In the genomic region with DNA sequence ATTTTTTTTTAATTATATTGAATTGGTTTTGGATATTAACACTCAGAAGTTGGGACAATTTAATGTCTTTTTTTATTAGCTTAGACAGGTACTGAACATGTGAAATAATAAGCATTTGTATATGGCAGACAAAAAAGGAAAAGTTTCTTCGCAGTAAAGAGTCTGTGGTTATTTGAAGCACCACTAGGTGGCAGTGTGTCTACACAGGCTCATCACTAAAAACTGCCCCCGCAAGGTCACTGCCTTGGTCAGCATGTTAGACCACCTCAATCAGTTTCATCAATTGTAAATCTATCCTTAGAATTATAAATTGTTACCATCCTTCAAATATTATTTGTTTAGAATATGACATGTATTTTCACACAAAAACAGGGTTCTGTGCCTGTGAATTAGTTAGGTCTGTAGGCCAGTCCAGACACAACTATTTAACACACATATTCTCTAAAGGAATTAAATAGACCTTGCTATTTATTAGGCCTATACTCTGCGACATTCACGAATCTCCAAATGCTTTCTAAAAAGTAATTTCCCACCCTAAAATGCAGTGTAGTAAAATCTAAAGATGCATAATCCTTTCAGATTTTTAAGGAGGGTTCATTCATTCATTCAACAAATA, we compare ENCODE assay signal across 8 cellular contexts. TPM values are rescaled to one million over a fixed set of nuclear protein-coding genes. Genes with fewer than 3 reads are reported as not detected.
DNase-seq lines count a peak whose midpoint lies in the region; FAIRE-seq and TF ChIP-seq lines count a peak whose summit lies in the region.

No MANE protein-coding gene starts in this region.

- H3K9me3 ChIP-seq in HEK293 (ENCODE audit: control insufficient read depth, insufficient read depth, low read depth, low read length) (no peaks in the 10 kb centered on the region), endothelial cell of umbilical vein (replicated peaks; ENCODE audit: control insufficient read depth, insufficient read depth, low read length) (no peaks in the 10 kb centered on the region), trophoblast cell (ENCODE audit: insufficient read depth, low read depth, low read length) (no peaks in the 10 kb centered on the region)

- H3K9ac ChIP-seq in endothelial cell of umbilical vein (replicated peaks; ENCODE audit: extremely low read depth, insufficient read depth, low read length) (no peak overlapping the region), trophoblast cell (ENCODE audit: low read length) (no peak overlapping the region)

- no peak overlapping the region for H3K27ac ChIP-seq in HEK293 (ENCODE audit: extremely low read depth, low read depth, low read length)
- no peak overlapping the region for H3K27ac ChIP-seq in endothelial cell of umbilical vein (ENCODE audit: insufficient read depth, low read depth, low read length)
- H3K27ac ChIP-seq in trophoblast cell (ENCODE audit: low read depth, low read length) = no peak overlapping the region

- H3K79me2 ChIP-seq in endothelial cell of umbilical vein (ENCODE audit: control insufficient read depth, insufficient read depth, low read length) (no peaks in the 10 kb centered on the region), trophoblast cell (ENCODE audit: control insufficient read depth, insufficient read depth, low read length, poor library complexity) (no peaks in the 10 kb centered on the region)

- no peak overlapping the region for H3K18ac ChIP-seq in trophoblast cell (ENCODE audit: low read length)

- POLR2A ChIA-PET in AG04449 (lab: Yijun Ruan, JAX) = no interaction called here
- POLR2A ChIA-PET in HEK293 (lab: Yijun Ruan, JAX) = no interaction called here
- POLR2A ChIA-PET in endothelial cell of umbilical vein (lab: Charles Lee) = no interaction called here

- H2AFZ ChIP-seq in endothelial cell of umbilical vein (ENCODE audit: low read depth, low read length) (no peak overlapping the region), trophoblast cell (ENCODE audit: insufficient read depth, low read length, poor library complexity) (no peak overlapping the region)

- H3K4me1 ChIP-seq in HEK293 (ENCODE audit: control insufficient read depth, insufficient read depth, low read length) (no peaks in the 10 kb centered on the region), endothelial cell of umbilical vein (ENCODE audit: control insufficient read depth, extremely low read depth, insufficient read depth, low read length) (no peaks in the 10 kb centered on the region), trophoblast cell (ENCODE audit: control insufficient read depth in 1 of 2, insufficient read depth in 2 of 2, low read length in 2 of 2) (no peaks in the 10 kb centered on the region)

- no peak overlapping the region for H4K8ac ChIP-seq in trophoblast cell (ENCODE audit: low read depth, low read length)

- no peak overlapping the region for H4K12ac ChIP-seq in trophoblast cell (ENCODE audit: low read depth, low read length)

- H2BK120ac ChIP-seq in trophoblast cell (ENCODE audit: insufficient read depth, low read length, poor library complexity) = no peak overlapping the region

- H3K4ac ChIP-seq in trophoblast cell (ENCODE audit: low read depth, low read length) = no peak overlapping the region

- peak; percentile 79 for FAIRE-seq in endothelial cell of umbilical vein (lab: Jason Lieb, UNC)

- CTCF ChIA-PET in AG04449 (lab: Yijun Ruan, JAX) = interaction anchor here (0.8 to 1.7 kb wide), 9 partner anchors 9 to 101 kb away, joined by 3 to 7 read pairs (median 4); partner anchors contain the start of gene PNLIPRP3
- CTCF ChIA-PET in HEK293 (lab: Yijun Ruan, JAX) = interaction anchor here (0.5 to 2.8 kb wide), 21 partner anchors 9 to 1395 kb away, joined by 3 to 19 read pairs (median 4); partner anchors contain the start of gene PNLIPRP3
- CTCF ChIA-PET in endothelial cell of umbilical vein (lab: Charles Lee) = no interaction called here

- no TSS peak for BruUV-seq in endothelial cell of umbilical vein (replicated peaks; lab: Mats Ljungman, UMichigan)

- intact Hi-C loops in endothelial cell of umbilical vein (cut with micrococcal nuclease) (loop anchor here (1.0 kb wide), 2 partner anchors 46 to 77 kb away; no protein-coding TSS in a partner anchor), lower leg skin (cut with DNase I; ENCODE audit: low total_unique reads) (no loop called here)

- no peak overlapping the region for H3K4me2 ChIP-seq in endothelial cell of umbilical vein (ENCODE audit: insufficient read depth, low read length)
- H3K4me2 ChIP-seq in trophoblast cell (ENCODE audit: low read length) = no peak overlapping the region

- DNase-seq in AG04449 (ENCODE audit: low read depth, low spot score) = no peak
- peak; percentile 44 for DNase-seq in GM03348 (ENCODE audit: low spot score)
- DNase-seq in NCI-H2227 treated with DMSO at 0.1 percent for 48 hours (lab: John Stamatoyannopoulos, UW) = peak; percentile 2
- DNase-seq in endothelial cell of umbilical vein (ENCODE audit: low read depth, low spot score) = peak; percentile 21
- DNase-seq in trophoblast cell = peak; percentile 9 to 63
- DNase-seq in activated effector memory CD4-positive, alpha-beta T cell treated with anti-CD3 and anti-CD28 coated beads, Interleukin-2, amount 50 U/mL, for 16 hours = no peak
- no peak for DNase-seq in lower leg skin (ENCODE audit: low spot score in 2 of 2)

- H3K36me3 ChIP-seq in HEK293 (ENCODE audit: control insufficient read depth in 2 of 2, insufficient read depth in 1 of 2, low read length in 2 of 2) (no peaks in the 10 kb centered on the region), endothelial cell of umbilical vein (ENCODE audit: control insufficient read depth in 2 of 2, extremely low read depth in 1 of 2, insufficient read depth in 2 of 2, low read length in 2 of 2) (no peaks in the 10 kb centered on the region), trophoblast cell (ENCODE audit: control insufficient read depth in 1 of 2, insufficient read depth in 2 of 2, low read length in 2 of 2) (no peaks in the 10 kb centered on the region)

- no peaks in the 10 kb centered on the region for H3K79me1 ChIP-seq in trophoblast cell (ENCODE audit: low read length)

- no peaks in the 10 kb centered on the region for H3K9me1 ChIP-seq in endothelial cell of umbilical vein (replicated peaks; ENCODE audit: control insufficient read depth, extremely low read depth, insufficient read depth, low read length)

- H2AK5ac ChIP-seq in trophoblast cell (ENCODE audit: low read length) = no peak overlapping the region

- no peak overlapping the region for H4K91ac ChIP-seq in trophoblast cell (ENCODE audit: low read depth, low read length)

- no peak overlapping the region for H3K14ac ChIP-seq in trophoblast cell (ENCODE audit: low read length)

- dilution Hi-C loops in endothelial cell of umbilical vein (cut with MboI; ENCODE audit: extremely low pct_ligation_motif_present, low sequenced_read_pairs) = no loop called here

- TF ChIP-seq POLR2A in endothelial cell of umbilical vein (IDR thresholded peaks at IDR 0.05; ENCODE audit: low read depth, low read length) (no peak), lower leg skin (IDR thresholded peaks at IDR 0.05) (no peak)

- no peak overlapping the region for H3K23ac ChIP-seq in trophoblast cell (ENCODE audit: low read length)

- no peaks in the 10 kb centered on the region for H4K20me1 ChIP-seq in endothelial cell of umbilical vein (replicated peaks; ENCODE audit: control insufficient read depth, extremely low read depth, insufficient read depth, low read length)

- H3K4me3 ChIP-seq in AG04449 (ENCODE audit: low read depth, low read length) = no peak overlapping the region
- no peak overlapping the region for H3K4me3 ChIP-seq in HEK293 (ENCODE audit: low read depth, low read length)
- H3K4me3 ChIP-seq in endothelial cell of umbilical vein (replicated peaks in 1 of 3; ENCODE audit: insufficient read depth in 1 of 3, low read depth in 1 of 3, low read length in 3 of 3) = no peak overlapping the region
- H3K4me3 ChIP-seq in trophoblast cell (ENCODE audit: low read depth, low read length) = no peak overlapping the region
- no peak overlapping the region for H3K4me3 ChIP-seq in lower leg skin (ENCODE audit: low read depth, poor library complexity, severe bottlenecking)

- no peaks in the 10 kb centered on the region for H3K27me3 ChIP-seq in endothelial cell of umbilical vein (ENCODE audit: control insufficient read depth in 2 of 2, insufficient read depth in 2 of 2, low read length in 2 of 2)
- no peaks in the 10 kb centered on the region for H3K27me3 ChIP-seq in trophoblast cell (ENCODE audit: insufficient read depth, low read length)

- no peak overlapping the region for H2BK12ac ChIP-seq in trophoblast cell (ENCODE audit: low read length)

- H2BK5ac ChIP-seq in trophoblast cell (ENCODE audit: low read depth, low read length, poor library complexity) = no peak overlapping the region

- peak; percentile 72 for TF ChIP-seq CTCF in AG04449 (IDR thresholded peaks at IDR 0.05; ENCODE audit: insufficient read depth, low read length, missing control alignments)
- TF ChIP-seq CTCF in HEK293 (tag by site-specific recombination; IDR thresholded peaks at IDR 0.05) = peak; percentile 57; the same call in 1 of the 2 replicates
- peak; percentile 55 to 68 for TF ChIP-seq CTCF in endothelial cell of umbilical vein (IDR thresholded peaks at IDR 0.05; ENCODE audit: extremely low read depth in 1 of 2, insufficient read depth in 1 of 2, low read depth in 1 of 2, low read length in 2 of 2)
- no peak for TF ChIP-seq CTCF in lower leg skin (IDR thresholded peaks at IDR 0.05)

- no CpG with 5 or more reads among the region's 4 CpGs for WGBS in trophoblast cell (ENCODE audit: extremely low coverage, insufficient coverage, insufficient read length)
- WGBS in lower leg skin, 2 donors = 59 to 63% methylated on average over 4 of the region's 4 CpGs

TF ChIP-seq in endothelial cell of umbilical vein, 7 proteins besides CTCF, POLR2A, EP300 and RAD21 (continues in another document):
- TF ChIP-seq GATA2 (IDR thresholded peaks at IDR 0.05; ENCODE audit: insufficient read depth, insufficient read length, low read depth, low read length) = no peak
- TF ChIP-seq MYC (IDR thresholded peaks at IDR 0.05; ENCODE audit: low read depth, low read length) = no peak
- no peak for TF ChIP-seq JUN (IDR thresholded peaks at IDR 0.05; ENCODE audit: borderline replicate concordance, insufficient read depth, insufficient read length, low read depth)
- no peak for TF ChIP-seq MAX (IDR thresholded peaks at IDR 0.05; ENCODE audit: insufficient read depth, insufficient read length)

RNA-seq across cellular contexts. Expression of gene PNLIPRP3, which starts 17.0 kb away (rescaled TPM):
- not detected in 2 replicates for total RNA-seq in endothelial cell of umbilical vein
- not detected in 2 replicates for polyA plus RNA-seq in endothelial cell of umbilical vein
- not detected in 2 replicates for polyA plus RNA-seq in endothelial cell of umbilical vein (2011; cell fraction: cytosol; rRNA removed)
- polyA plus RNA-seq in endothelial cell of umbilical vein (2011; cell fraction: nucleus; rRNA removed) = not detected in 2 replicates
- not detected in 2 replicates for polyA plus RNA-seq in endothelial cell of umbilical vein (2012)
- not detected in 2 replicates for polyA minus RNA-seq in endothelial cell of umbilical vein
- not detected for polyA minus RNA-seq in endothelial cell of umbilical vein (2011; cell fraction: cytosol; rRNA and poly(A)+ RNA removed)
- not detected in 2 replicates for polyA minus RNA-seq in endothelial cell of umbilical vein (2011; cell fraction: nucleus; rRNA and poly(A)+ RNA removed)
- polyA plus RNA-seq in trophoblast cell (2013) = 0.04 TPM in 1 of 2 replicates, not detected in the other
- 10 to 100 TPM; 27.2 to 82.8 (median 45.7) TPM for total RNA-seq in lower leg skin

Comparison
In these comparisons a context has a peak if more than half of its experiments do, and no peak if none do; other contexts are left out.
1. DNase-seq: peak in GM03348 (single experiment), NCI-H2227 treated with DMSO at 0.1 percent for 48 hours (single experiment), endothelial cell of umbilical vein (single experiment) and trophoblast cell (2 of 2); none in AG04449 (single experiment), activated effector memory CD4-positive, alpha-beta T cell treated with anti-CD3 and anti-CD28 coated beads, Interleukin-2, amount 50 U/mL, for 16 hours (single experiment) and lower leg skin (0 of 2).
2. CTCF ChIP-seq: peak in AG04449 (single experiment), HEK293 (single experiment) and endothelial cell of umbilical vein (2 of 2); none in lower leg skin (0 of 3).
3. RNA of gene PNLIPRP3, which starts 17.0 kb away (total RNA-seq): 27.2 to 82.8 TPM in lower leg skin; not detected in endothelial cell of umbilical vein; every median in the first group is over 10 times any median in the second.